Comparison of ENCODE assay signal across 1 cellular context in the genomic region with DNA sequence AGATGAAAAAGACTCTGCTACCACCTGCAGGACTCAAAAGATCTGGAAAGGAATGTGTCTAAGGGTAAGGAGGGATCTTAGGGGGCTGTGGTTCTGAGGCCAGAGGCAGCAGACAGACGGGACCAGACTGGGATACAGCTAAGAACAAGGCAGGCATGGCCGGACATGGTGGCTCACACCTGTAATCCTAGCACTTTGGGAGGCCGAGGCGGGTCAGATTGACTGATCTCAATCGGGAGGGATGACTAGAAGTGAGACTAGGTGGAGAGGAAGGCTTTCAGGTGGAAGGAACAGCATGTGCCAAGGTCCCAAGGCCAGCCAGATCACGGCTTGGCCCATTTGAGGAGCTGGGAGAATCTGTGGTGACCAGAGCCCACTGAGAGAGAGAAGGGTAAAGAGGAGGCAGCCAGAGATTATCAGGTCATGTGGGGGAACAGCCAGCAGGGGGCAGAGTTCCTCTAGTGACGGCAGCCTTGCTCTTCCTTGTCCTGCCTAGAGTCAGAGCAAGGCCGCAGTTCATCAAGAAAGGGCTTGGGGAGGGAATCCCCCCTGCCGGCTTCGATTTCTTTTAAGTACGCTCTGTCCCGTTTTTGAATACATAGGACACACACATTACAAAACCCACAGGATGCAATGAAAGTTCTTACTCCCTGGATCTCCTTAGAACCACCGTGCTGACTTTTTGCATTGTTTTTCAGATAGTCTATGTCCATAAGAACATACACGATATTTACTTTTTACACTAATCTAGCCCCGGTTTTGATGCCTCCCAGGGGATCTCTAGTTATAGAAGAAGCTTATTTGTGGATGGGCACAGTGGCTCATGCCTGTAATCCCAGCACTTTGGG.
TF ChIP-seq lines count a peak whose summit lies in the region.

No MANE protein-coding gene starts in this region.

TF ChIP-seq in HEK293, 187 proteins besides CTCF, POLR2A, EP300 and RAD21 (continued from another document):
- TF ChIP-seq, protein P1, sequence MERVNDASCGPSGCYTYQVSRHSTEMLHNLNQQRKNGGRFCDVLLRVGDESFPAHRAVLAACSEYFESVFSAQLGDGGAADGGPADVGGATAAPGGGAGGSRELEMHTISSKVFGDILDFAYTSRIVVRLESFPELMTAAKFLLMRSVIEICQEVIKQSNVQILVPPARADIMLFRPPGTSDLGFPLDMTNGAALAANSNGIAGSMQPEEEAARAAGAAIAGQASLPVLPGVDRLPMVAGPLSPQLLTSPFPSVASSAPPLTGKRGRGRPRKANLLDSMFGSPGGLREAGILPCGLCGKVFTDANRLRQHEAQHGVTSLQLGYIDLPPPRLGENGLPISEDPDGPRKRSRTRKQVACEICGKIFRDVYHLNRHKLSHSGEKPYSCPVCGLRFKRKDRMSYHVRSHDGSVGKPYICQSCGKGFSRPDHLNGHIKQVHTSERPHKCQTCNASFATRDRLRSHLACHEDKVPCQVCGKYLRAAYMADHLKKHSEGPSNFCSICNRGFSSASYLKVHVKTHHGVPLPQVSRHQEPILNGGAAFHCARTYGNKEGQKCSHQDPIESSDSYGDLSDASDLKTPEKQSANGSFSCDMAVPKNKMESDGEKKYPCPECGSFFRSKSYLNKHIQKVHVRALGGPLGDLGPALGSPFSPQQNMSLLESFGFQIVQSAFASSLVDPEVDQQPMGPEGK (tag by site-specific recombination; IDR thresholded peaks at IDR 0.05) = peak; percentile 55; the same call in 1 of the 2 replicates
- no peak for TF ChIP-seq ZNF311 (tag by site-specific recombination; IDR thresholded peaks at IDR 0.05; ENCODE audit: borderline replicate concordance)
- peak; percentile 79 for TF ChIP-seq ZNF366 (tag by site-specific recombination; conservative IDR thresholded peaks at IDR 0.05)
- TF ChIP-seq, protein P2, sequence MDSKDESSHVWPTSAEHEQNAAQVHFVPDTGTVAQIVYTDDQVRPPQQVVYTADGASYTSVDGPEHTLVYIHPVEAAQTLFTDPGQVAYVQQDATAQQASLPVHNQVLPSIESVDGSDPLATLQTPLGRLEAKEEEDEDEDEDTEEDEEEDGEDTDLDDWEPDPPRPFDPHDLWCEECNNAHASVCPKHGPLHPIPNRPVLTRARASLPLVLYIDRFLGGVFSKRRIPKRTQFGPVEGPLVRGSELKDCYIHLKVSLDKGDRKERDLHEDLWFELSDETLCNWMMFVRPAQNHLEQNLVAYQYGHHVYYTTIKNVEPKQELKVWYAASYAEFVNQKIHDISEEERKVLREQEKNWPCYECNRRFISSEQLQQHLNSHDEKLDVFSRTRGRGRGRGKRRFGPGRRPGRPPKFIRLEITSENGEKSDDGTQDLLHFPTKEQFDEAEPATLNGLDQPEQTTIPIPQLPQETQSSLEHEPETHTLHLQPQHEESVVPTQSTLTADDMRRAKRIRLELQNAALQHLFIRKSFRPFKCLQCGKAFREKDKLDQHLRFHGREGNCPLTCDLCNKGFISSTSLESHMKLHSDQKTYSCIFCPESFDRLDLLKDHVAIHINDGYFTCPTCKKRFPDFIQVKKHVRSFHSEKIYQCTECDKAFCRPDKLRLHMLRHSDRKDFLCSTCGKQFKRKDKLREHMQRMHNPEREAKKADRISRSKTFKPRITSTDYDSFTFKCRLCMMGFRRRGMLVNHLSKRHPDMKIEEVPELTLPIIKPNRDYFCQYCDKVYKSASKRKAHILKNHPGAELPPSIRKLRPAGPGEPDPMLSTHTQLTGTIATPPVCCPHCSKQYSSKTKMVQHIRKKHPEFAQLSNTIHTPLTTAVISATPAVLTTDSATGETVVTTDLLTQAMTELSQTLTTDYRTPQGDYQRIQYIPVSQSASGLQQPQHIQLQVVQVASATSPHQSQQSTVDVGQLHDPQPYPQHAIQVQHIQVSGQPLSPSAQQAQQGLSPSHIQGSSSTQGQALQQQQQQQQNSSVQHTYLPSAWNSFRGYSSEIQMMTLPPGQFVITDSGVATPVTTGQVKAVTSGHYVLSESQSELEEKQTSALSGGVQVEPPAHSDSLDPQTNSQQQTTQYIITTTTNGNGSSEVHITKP (tag by site-specific recombination; IDR thresholded peaks at IDR 0.05) = no peak
- TF ChIP-seq, protein P3, sequence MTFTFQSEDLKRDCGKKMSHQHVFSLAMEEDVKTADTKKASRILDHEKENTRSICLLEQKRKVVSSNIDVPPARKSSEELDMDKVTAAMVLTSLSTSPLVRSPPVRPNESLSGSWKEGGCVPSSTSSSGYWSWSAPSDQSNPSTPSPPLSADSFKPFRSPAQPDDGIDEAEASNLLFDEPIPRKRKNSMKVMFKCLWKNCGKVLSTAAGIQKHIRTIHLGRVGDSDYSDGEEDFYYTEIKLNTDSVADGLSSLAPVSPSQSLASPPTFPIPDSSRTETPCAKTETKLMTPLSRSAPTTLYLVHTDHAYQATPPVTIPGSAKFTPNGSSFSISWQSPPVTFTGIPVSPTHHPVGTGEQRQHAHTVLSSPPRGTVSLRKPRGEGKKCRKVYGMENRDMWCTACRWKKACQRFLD (tag by site-specific recombination; IDR thresholded peaks at IDR 0.05) = no peak
- TF ChIP-seq ZSCAN30 (tag by site-specific recombination; IDR thresholded peaks at IDR 0.05) = peak; percentile 76; the same call in 1 of the 2 replicates
- TF ChIP-seq SETDB1 (IDR thresholded peaks at IDR 0.05; ENCODE audit: insufficient read length, low read length) = no peak
- TF ChIP-seq GLIS1 (tag by site-specific recombination; IDR thresholded peaks at IDR 0.05) = peak; percentile 41; the same call in 1 of the 2 replicates
- TF ChIP-seq BCL11B (tag by site-specific recombination; IDR thresholded peaks at IDR 0.05; ENCODE audit: low read depth) = no peak
- TF ChIP-seq FEZF1 (tag by site-specific recombination; IDR thresholded peaks at IDR 0.05) = no peak
- no peak for TF ChIP-seq ZNF223 (tag by site-specific recombination; IDR thresholded peaks at IDR 0.05)
- TF ChIP-seq SCRT2 (tag by site-specific recombination; IDR thresholded peaks at IDR 0.05) = no peak
- TF ChIP-seq ZNF544 (tag by site-specific recombination; IDR thresholded peaks at IDR 0.05) = no peak
- no peak for TF ChIP-seq SP2 (tag by site-specific recombination; IDR thresholded peaks at IDR 0.05)
- TF ChIP-seq ZNF433 (tag by site-specific recombination; IDR thresholded peaks at IDR 0.05; ENCODE audit: low read depth) = no peak
- 0 out of 2 replicates have a peak, but pooled peaks have one; percentile 22 for TF ChIP-seq ZNF629 (tag by site-specific recombination; IDR thresholded peaks at IDR 0.05)
- no peak for TF ChIP-seq ZNF530 (tag by site-specific recombination; IDR thresholded peaks at IDR 0.05; ENCODE audit: low read depth)
- TF ChIP-seq ZIC2 (tag by site-specific recombination; IDR thresholded peaks at IDR 0.05) = no peak
- TF ChIP-seq, protein P4, sequence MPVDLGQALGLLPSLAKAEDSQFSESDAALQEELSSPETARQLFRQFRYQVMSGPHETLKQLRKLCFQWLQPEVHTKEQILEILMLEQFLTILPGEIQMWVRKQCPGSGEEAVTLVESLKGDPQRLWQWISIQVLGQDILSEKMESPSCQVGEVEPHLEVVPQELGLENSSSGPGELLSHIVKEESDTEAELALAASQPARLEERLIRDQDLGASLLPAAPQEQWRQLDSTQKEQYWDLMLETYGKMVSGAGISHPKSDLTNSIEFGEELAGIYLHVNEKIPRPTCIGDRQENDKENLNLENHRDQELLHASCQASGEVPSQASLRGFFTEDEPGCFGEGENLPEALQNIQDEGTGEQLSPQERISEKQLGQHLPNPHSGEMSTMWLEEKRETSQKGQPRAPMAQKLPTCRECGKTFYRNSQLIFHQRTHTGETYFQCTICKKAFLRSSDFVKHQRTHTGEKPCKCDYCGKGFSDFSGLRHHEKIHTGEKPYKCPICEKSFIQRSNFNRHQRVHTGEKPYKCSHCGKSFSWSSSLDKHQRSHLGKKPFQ (tag by site-specific recombination; IDR thresholded peaks at IDR 0.05) = no peak
- no peak for TF ChIP-seq ZNF555 (tag by site-specific recombination; conservative IDR thresholded peaks at IDR 0.05)
- TF ChIP-seq EGR2 (tag by site-specific recombination; IDR thresholded peaks at IDR 0.05; ENCODE audit: low read depth) = no peak
- no peak for TF ChIP-seq ZNF214 (tag by site-specific recombination; IDR thresholded peaks at IDR 0.05; ENCODE audit: borderline replicate concordance)
- no peak for TF ChIP-seq ZNF626 (tag by site-specific recombination; IDR thresholded peaks at IDR 0.05)
- TF ChIP-seq, protein P5, sequence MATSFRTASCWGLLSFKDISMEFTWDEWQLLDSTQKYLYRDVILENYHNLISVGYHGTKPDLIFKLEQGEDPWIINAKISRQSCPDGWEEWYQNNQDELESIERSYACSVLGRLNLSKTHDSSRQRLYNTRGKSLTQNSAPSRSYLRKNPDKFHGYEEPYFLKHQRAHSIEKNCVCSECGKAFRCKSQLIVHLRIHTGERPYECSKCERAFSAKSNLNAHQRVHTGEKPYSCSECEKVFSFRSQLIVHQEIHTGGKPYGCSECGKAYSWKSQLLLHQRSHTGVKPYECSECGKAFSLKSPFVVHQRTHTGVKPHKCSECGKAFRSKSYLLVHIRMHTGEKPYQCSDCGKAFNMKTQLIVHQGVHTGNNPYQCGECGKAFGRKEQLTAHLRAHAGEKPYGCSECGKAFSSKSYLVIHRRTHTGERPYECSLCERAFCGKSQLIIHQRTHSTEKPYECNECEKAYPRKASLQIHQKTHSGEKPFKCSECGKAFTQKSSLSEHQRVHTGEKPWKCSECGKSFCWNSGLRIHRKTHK (tag by site-specific recombination; IDR thresholded peaks at IDR 0.05) = no peak
- no peak for TF ChIP-seq HOXC10 (CRISPR knock-in tag; IDR thresholded peaks at IDR 0.05)
- TF ChIP-seq ZNF112 (tag by site-specific recombination; IDR thresholded peaks at IDR 0.05) = no peak
- TF ChIP-seq ZNF747 (tag by site-specific recombination; IDR thresholded peaks at IDR 0.05) = no peak
- TF ChIP-seq ZBTB8A (tag by site-specific recombination; IDR thresholded peaks at IDR 0.05) = no peak
- TF ChIP-seq GLI2 (tag by site-specific recombination; IDR thresholded peaks at IDR 0.05; ENCODE audit: borderline replicate concordance, low read depth) = no peak
TF ChIP-seq in HEK293: peak in this region for 12.
